18 cellular contexts compared by ENCODE assay signal in genomic region chr9:120043448-120043847, GRCh38.
A peak's percentile ranks its signal among the peaks of the same experiment; 100 is the strongest.
DNase-seq lines count a peak whose midpoint lies in the region; ATAC-seq, FAIRE-seq and TF ChIP-seq lines count a peak whose summit lies in the region.
"Had no signal": no experiment of that assay in that cellular context is flagged by ENCODE, and none has a peak within 500 bp of the region (broad histone marks: within the 10 kb centered on the region; RNA-seq: fewer than 3 reads in every experiment).

No MANE protein-coding gene starts in this region.

- CTCF ChIA-PET in H1 (lab: Charles Lee; ENCODE audit: partially characterized antibody) = interaction anchor here (2.0 to 2.3 kb wide), 2 partner anchors 10 to 11 kb away, joined by 8 to 12 read pairs; no protein-coding TSS in a partner anchor

- H4K20me1 ChIP-seq in H1 (replicated peaks in 1 of 2; ENCODE audit: control insufficient read depth in 1 of 2, insufficient read depth in 2 of 2, low read length in 2 of 2) = no peaks in the 10 kb centered on the region

- no peak overlapping the region for H3K14ac ChIP-seq in H1 (ENCODE audit: insufficient read length)

- ATAC-seq in GM19397 (IDR thresholded peaks at IDR 0.05; ENCODE audit: unreplicated experiment) = no peak
- ATAC-seq: left colon; PC-3; right lobe of liver; stimulated activated naive CD8-positive, alpha-beta T cell treated with anti-CD3 and anti-CD28 coated beads, Interleukin-15, amount 100 ng/mL, for 72 hours had no signal

- no peaks in the 10 kb centered on the region for H3K79me1 ChIP-seq in H1 (ENCODE audit: low read depth, low read length)

- POLR2A ChIA-PET in H1 (lab: Charles Lee; ENCODE audit: partially characterized antibody) = no interaction called here

- 0 out of 4 replicates have a peak, but pooled peaks cover 0 to under 1% of the 10 kb centered on the region in 2 experiments for H3K9me3 ChIP-seq in H1 (ENCODE audit: insufficient read depth in 2 of 2, low read depth in 1 of 2, low read length in 1 of 2)
- H3K9me3 ChIP-seq: neutrophil, right lobe of liver had no signal

- no peak overlapping the region for H2BK5ac ChIP-seq in H1 (ENCODE audit: low read depth, low read length)

- TF ChIP-seq POLR2A in H1 (IDR thresholded peaks at IDR 0.05; ENCODE audit: control extremely low read depth in 1 of 2, low read depth in 2 of 2, low read length in 2 of 2) = no peak

- H2AK5ac ChIP-seq in H1 (ENCODE audit: low read depth, low read length) = no peak overlapping the region

- H3K4me1 ChIP-seq in H1 (replicated peaks in 1 of 4; ENCODE audit: control insufficient read depth in 3 of 4, insufficient read depth in 4 of 4, low read length in 3 of 4) = peaks cover 0 to 10% (median 7%) of the 10 kb centered on the region in 4 experiments; a peak in 4 of 7 replicates
- H3K4me1 ChIP-seq: right lobe of liver had no signal

- no peak overlapping the region; the same call in 1 of the 2 replicates for H4K8ac ChIP-seq in H1 (ENCODE audit: extremely low read depth, insufficient read depth, low read length)

- H3K27ac ChIP-seq in H1 (ENCODE audit: low read depth, low read length) = no peak overlapping the region
- H3K27ac ChIP-seq: neutrophil, right lobe of liver had no signal

- no peak overlapping the region for H2BK15ac ChIP-seq in H1 (ENCODE audit: low read length)

- TF ChIP-seq CTCF in H1 (IDR thresholded peaks at IDR 0.05; ENCODE audit: control extremely low read depth in 1 of 3, insufficient read depth in 1 of 3, low read depth in 1 of 3, low read length in 3 of 3) = no peak

- H2AFZ ChIP-seq in H1 (ENCODE audit: low read length) = no peak overlapping the region

- no peak for TF ChIP-seq RAD21 in H1 (IDR thresholded peaks at IDR 0.05 in 1 of 2, conservative IDR thresholded peaks at IDR 0.05 in 1 of 2; ENCODE audit: low read depth in 2 of 2, low read length in 2 of 2)

- no peak overlapping the region for H3K4ac ChIP-seq in H1 (replicated peaks; ENCODE audit: insufficient read length, low read depth, low read length)

- H2BK120ac ChIP-seq in H1 (replicated peaks; ENCODE audit: low read depth, low read length) = no peak overlapping the region

- H3K4me2 ChIP-seq in H1 (ENCODE audit: insufficient read depth in 1 of 2, low read depth in 2 of 2, low read length in 2 of 2) = no peak overlapping the region

- peaks cover 2% of the 10 kb centered on the region; the same call in 1 of the 2 replicates for H3K23me2 ChIP-seq in H1 (ENCODE audit: low read depth, low read length)

- TF ChIP-seq EP300 in H1 (IDR thresholded peaks at IDR 0.05; ENCODE audit: borderline replicate concordance in 1 of 2, low read depth in 2 of 2, low read length in 2 of 2) = no peak

- H3K23ac ChIP-seq in H1 (ENCODE audit: insufficient read length) = no peak overlapping the region

- H3K9ac ChIP-seq in H1 (replicated peaks in 1 of 4; ENCODE audit: extremely low read depth in 1 of 4, low read depth in 3 of 4, low read length in 3 of 4) = no peak overlapping the region

- H3K27me3 ChIP-seq in H1 (replicated peaks in 1 of 4; ENCODE audit: control insufficient read depth in 3 of 4, extremely low read depth in 1 of 4, insufficient read depth in 3 of 4, low read length in 3 of 4) = no peaks in the 10 kb centered on the region
- H3K27me3 ChIP-seq: neutrophil, right lobe of liver had no signal

- DNase-seq in DMS 273 (lab: John Stamatoyannopoulos, UW; ENCODE audit: unreplicated experiment) (peak; percentile 86), NCI-H1092 (lab: John Stamatoyannopoulos, UW) (peak; percentile 16), NCI-H69 (lab: John Stamatoyannopoulos, UW) (peak; percentile 92), H1 (ENCODE audit: low read depth in 1 of 2, low spot score in 2 of 2) (no peak), dermis blood vessel endothelial cell (no peak), COLO829 (ENCODE audit: low spot score) (no peak)
- no peak for DNase-seq in stimulated activated CD4-positive, alpha-beta T cell treated with anti-CD3 and anti-CD28 coated beads, Interleukin-2, amount 100 ng/mL, for 24 hours
- DNase-seq: activated CD4-positive, alpha-beta T cell treated with anti-CD3 and anti-CD28 coated beads for 48 hours; activated effector memory CD4-positive, alpha-beta T cell treated with Interleukin-2 at 50 U/mL for 16 hours; CD4-positive, alpha-beta T cell; central memory CD4-positive, alpha-beta T cell; PC-3; right lobe of liver; stimulated activated naive CD8-positive, alpha-beta T cell treated with anti-CD3 and anti-CD28 coated beads, Interleukin-15, amount 100 ng/mL, for 72 hours had no signal

- no peak for FAIRE-seq in H1 (lab: Jason Lieb, UNC)
- FAIRE-seq: TTC549 had no signal

- H3K79me2 ChIP-seq in H1 (ENCODE audit: control insufficient read depth in 1 of 2, insufficient read depth in 2 of 2, low read length in 2 of 2) = no peaks in the 10 kb centered on the region

- no peak overlapping the region for H3K56ac ChIP-seq in H1 (replicated peaks; ENCODE audit: insufficient read length, low read depth, low read length)

- no peak overlapping the region for H4K91ac ChIP-seq in H1 (replicated peaks; ENCODE audit: insufficient read length, low read length)

- no peak overlapping the region for H3K18ac ChIP-seq in H1 (ENCODE audit: extremely low read depth, low read length)

- no peaks in the 10 kb centered on the region for H3K36me3 ChIP-seq in H1 (ENCODE audit: control insufficient read depth in 2 of 4, insufficient read depth in 4 of 4, low read length in 3 of 4)
- H3K36me3 ChIP-seq: neutrophil, right lobe of liver had no signal

- no peak overlapping the region for H4K5ac ChIP-seq in H1 (ENCODE audit: insufficient read length, low read depth, low read length)

- 87% methylated on average over 7 of the region's 7 CpGs; no CpG with 5 or more reads in 1 of the 2 experiments for WGBS in H1 (ENCODE audit: extremely low coverage in 1 of 2, insufficient coverage in 1 of 2, insufficient read length in 1 of 2, insufficient replicate concordance in 2 of 2, low coverage in 1 of 2, low lambda C conversion rate in 2 of 2, missing lambda C conversion rate in 1 of 2), 2 experiments

- H2BK12ac ChIP-seq in H1 (ENCODE audit: low read depth, low read length) = peak overlapping the region; percentile 31; the same call in 1 of the 2 replicates

- H2BK20ac ChIP-seq in H1 (ENCODE audit: low read length) = no peak overlapping the region; the same call in 1 of the 2 replicates

- H3K4me3 ChIP-seq in H1 (ENCODE audit: extremely low read depth in 1 of 4, insufficient read depth in 2 of 4, low read depth in 3 of 4, low read length in 4 of 4) = no peak overlapping the region
- H3K4me3 ChIP-seq: right lobe of liver had no signal

TF ChIP-seq in H1, 55 proteins besides CTCF, POLR2A, EP300 and RAD21 (continues in another document):
- TF ChIP-seq ATF3 (IDR thresholded peaks at IDR 0.05; ENCODE audit: insufficient read depth, low read depth, low read length) (no peak), TBP (IDR thresholded peaks at IDR 0.05; ENCODE audit: low read depth, low read length) (no peak), SP1 (IDR thresholded peaks at IDR 0.05; ENCODE audit: low read depth, low read length) (no peak), EZH2 (IDR thresholded peaks at IDR 0.05; ENCODE audit: low read depth, low read length, severe bottlenecking) (no peak), BRCA1 (IDR thresholded peaks at IDR 0.05; ENCODE audit: low read depth, low read length) (no peak), HDAC2 (IDR thresholded peaks at IDR 0.05; ENCODE audit: borderline replicate concordance in 1 of 2, low read depth in 2 of 2, low read length in 2 of 2) (no peak), BACH1 (IDR thresholded peaks at IDR 0.05; ENCODE audit: low read length) (no peak), SP4 (IDR thresholded peaks at IDR 0.05; ENCODE audit: low read length) (no peak), EGR1 (IDR thresholded peaks at IDR 0.05; ENCODE audit: borderline replicate concordance, low read depth, low read length) (no peak), FOSL1 (IDR thresholded peaks at IDR 0.05; ENCODE audit: insufficient read depth, low read depth, low read length) (no peak)

Comparison
In these comparisons a context has a peak if more than half of its experiments do, and no peak if none do; other contexts are left out.
1. DNase-seq: peak in DMS 273 (single experiment), NCI-H1092 (single experiment) and NCI-H69 (single experiment); none in H1 (0 of 2), dermis blood vessel endothelial cell (single experiment), COLO829 (single experiment) and stimulated activated CD4-positive, alpha-beta T cell treated with anti-CD3 and anti-CD28 coated beads, Interleukin-2, amount 100 ng/mL, for 24 hours (0 of 2).